12 cellular contexts compared by ENCODE assay signal in the genomic region with DNA sequence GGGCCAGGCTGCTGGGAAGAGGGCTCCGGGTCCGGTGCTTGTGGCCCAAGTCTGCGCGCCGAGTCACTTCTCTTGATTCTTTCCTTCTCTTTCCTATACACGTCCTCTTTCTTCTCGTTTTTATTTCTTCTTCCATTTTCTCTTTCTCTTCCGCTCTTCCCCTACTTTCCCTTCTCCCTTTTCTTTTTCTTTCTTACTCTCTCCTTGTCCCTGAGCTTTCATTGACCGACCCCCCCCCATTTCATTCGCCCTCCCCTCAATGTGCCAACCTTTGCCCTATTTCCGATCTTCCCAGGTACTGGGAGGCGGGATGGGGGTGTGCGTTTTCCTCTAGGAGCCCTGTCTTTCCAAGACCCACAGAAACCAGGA. TPM values are rescaled to one million over a fixed set of nuclear protein-coding genes. Genes with fewer than 3 reads are reported as not detected.
DNase-seq lines count a peak whose midpoint lies in the region; ATAC-seq and TF ChIP-seq lines count a peak whose summit lies in the region.
"Had no signal": no experiment of that assay in that cellular context is flagged by ENCODE, and none has a peak within 500 bp of the region (broad histone marks: within the 10 kb centered on the region; RNA-seq: fewer than 3 reads in every experiment).

No MANE protein-coding gene starts in this region.

- peaks cover 63% of the 10 kb centered on the region for H3K4me1 Mint-ChIP-seq in activated naive CD4-positive, alpha-beta T cell treated with anti-CD3 and anti-CD28 coated beads for 36 hours (ENCODE audit: low read depth)

- no peaks in the 10 kb centered on the region for H3K36me3 ChIP-seq in PC-3 (ENCODE audit: low read depth, low read length)
- H3K36me3 ChIP-seq in hepatocyte (replicated peaks; ENCODE audit: insufficient read depth, low read depth), result no peaks in the 10 kb centered on the region
- H3K36me3 ChIP-seq in smooth muscle cell (ENCODE audit: low read depth), result no peaks in the 10 kb centered on the region
- no peaks in the 10 kb centered on the region for H3K36me3 ChIP-seq in gastrocnemius medialis
- H3K36me3 ChIP-seq: cardiac muscle cell, Peyer's patch had no signal

- H3K36me3 Mint-ChIP-seq in activated naive CD4-positive, alpha-beta T cell treated with anti-CD3 and anti-CD28 coated beads for 36 hours (ENCODE audit: low read depth), result no peaks in the 10 kb centered on the region

- H3K4me3 Mint-ChIP-seq in activated naive CD4-positive, alpha-beta T cell treated with anti-CD3 and anti-CD28 coated beads for 36 hours, result peak overlapping the region; percentile 28

- H3K9me3 Mint-ChIP-seq in activated naive CD4-positive, alpha-beta T cell treated with anti-CD3 and anti-CD28 coated beads for 36 hours, result no peaks in the 10 kb centered on the region

- H3K27ac ChIP-seq in PC-3 (ENCODE audit: low read length), result no peak overlapping the region
- no peak overlapping the region for H3K27ac ChIP-seq in hepatocyte
- H3K27ac ChIP-seq in smooth muscle cell (ENCODE audit: low read depth), result no peak overlapping the region
- H3K27ac ChIP-seq in gastrocnemius medialis, result no peak overlapping the region
- H3K27ac ChIP-seq: cardiac muscle cell, Peyer's patch had no signal

- no TSS peak for BruUV-seq in PC-3 (replicated peaks; lab: Mats Ljungman, UMichigan)

- no peak overlapping the region for H3K9ac ChIP-seq in PC-3 (ENCODE audit: low read length)
- no peak overlapping the region for H3K9ac ChIP-seq in smooth muscle cell (ENCODE audit: low read depth)

- no peaks in the 10 kb centered on the region for H3F3A ChIP-seq in PC-3 (ENCODE audit: low read length, unreplicated experiment)
- no peaks in the 10 kb centered on the region for H3F3A ChIP-seq in smooth muscle cell (ENCODE audit: low read depth)

- H3K27me3 Mint-ChIP-seq in activated naive CD4-positive, alpha-beta T cell treated with anti-CD3 and anti-CD28 coated beads for 36 hours (ENCODE audit: low read depth), result peaks cover 87% of the 10 kb centered on the region

- TF ChIP-seq CTCF in PC-3 (conservative IDR thresholded peaks at IDR 0.05; ENCODE audit: low read depth, low read length), result no peak
- TF ChIP-seq CTCF in hepatocyte (IDR thresholded peaks at IDR 0.05; ENCODE audit: poor library complexity), result no peak
- no peak for TF ChIP-seq CTCF in smooth muscle cell (IDR thresholded peaks at IDR 0.05; ENCODE audit: borderline replicate concordance, insufficient read depth, poor library complexity, severe bottlenecking)
- TF ChIP-seq CTCF in gastrocnemius medialis (IDR thresholded peaks at IDR 0.05 in 4 of 5, conservative IDR thresholded peaks at IDR 0.05 in 1 of 5), result no peak

- ATAC-seq in PC-3 (no peak), HG03442 (IDR thresholded peaks at IDR 0.05; ENCODE audit: unreplicated experiment) (no peak), gastrocnemius medialis (no peak)

- TF ChIP-seq POLR2A in gastrocnemius medialis (IDR thresholded peaks at IDR 0.05), result no peak

- H3K9me3 ChIP-seq in PC-3 (ENCODE audit: low read length) (no peaks in the 10 kb centered on the region), hepatocyte (ENCODE audit: low read depth) (no peaks in the 10 kb centered on the region), smooth muscle cell (replicated peaks; ENCODE audit: low read depth) (no peaks in the 10 kb centered on the region), gastrocnemius medialis (no peaks in the 10 kb centered on the region)

- in situ Hi-C loops in gastrocnemius medialis (cut with MboI; ENCODE audit: low sequenced_read_pairs in 4 of 4), result no loop called here

- no peak for DNase-seq in activated naive CD4-positive, alpha-beta T cell treated with anti-CD3 and anti-CD28 coated beads for 36 hours
- DNase-seq in activated naive CD4-positive, alpha-beta T cell (lab: John Stamatoyannopoulos, UW), result no peak
- DNase-seq in PC-3 (no peak), hepatocyte (ENCODE audit: low spot score) (no peak), smooth muscle cell (lab: John Stamatoyannopoulos, UW; ENCODE audit: unreplicated experiment) (no peak), gastrocnemius medialis (no peak), cerebellar nuclear complex (lab: John Stamatoyannopoulos, UW) (no peak)
- DNase-seq: activated CD4-positive, alpha-beta T cell treated with anti-CD3 and anti-CD28 coated beads, Interleukin-2, amount 50 U/mL, for 1 hour; foreskin melanocyte had no signal

- peak overlapping the region; percentile 64; the same call in 1 of the 2 replicates for H2AFZ ChIP-seq in PC-3 (ENCODE audit: low read length)
- H2AFZ ChIP-seq in hepatocyte, result no peak overlapping the region
- H2AFZ ChIP-seq in smooth muscle cell (ENCODE audit: low read depth), result no peak overlapping the region

- peak overlapping the region; percentile 61 for H3K4me3 ChIP-seq in PC-3 (ENCODE audit: low read length)
- no peak overlapping the region for H3K4me3 ChIP-seq in hepatocyte
- peak overlapping the region; percentile 29 for H3K4me3 ChIP-seq in smooth muscle cell
- no peak overlapping the region for H3K4me3 ChIP-seq in gastrocnemius medialis

- H3K27me3 ChIP-seq in PC-3 (ENCODE audit: low read length) (peaks cover 36% of the 10 kb centered on the region), hepatocyte (peaks cover 89% of the 10 kb centered on the region), smooth muscle cell (ENCODE audit: low read depth) (peaks cover 93% of the 10 kb centered on the region), gastrocnemius medialis (peaks cover 89 to 94% (median 92%) of the 10 kb centered on the region in 3 donors)

- H3K4me1 ChIP-seq in PC-3 (ENCODE audit: insufficient read depth, low read length) (peaks cover 4% of the 10 kb centered on the region; the same call in 1 of the 2 replicates), hepatocyte (ENCODE audit: insufficient read depth) (peaks cover 29% of the 10 kb centered on the region), smooth muscle cell (ENCODE audit: low read depth) (peaks cover 28% of the 10 kb centered on the region), gastrocnemius medialis (peaks cover 38 to 51% of the 10 kb centered on the region in 2 donors)

- H4K20me1 ChIP-seq in PC-3 (ENCODE audit: low read length) (no peaks in the 10 kb centered on the region), hepatocyte (ENCODE audit: insufficient read depth, poor library complexity, severe bottlenecking) (no peaks in the 10 kb centered on the region), smooth muscle cell (ENCODE audit: low read depth) (no peaks in the 10 kb centered on the region)

- CTCF ChIA-PET in activated naive CD4-positive, alpha-beta T cell treated with anti-CD3 and anti-CD28 coated beads for 36 hours (lab: Charles Lee), result interaction anchor here (1.3 kb wide), 1 partner anchor 8 kb away, joined by 4 read pairs; no protein-coding TSS in a partner anchor
- CTCF ChIA-PET in PC-3 (lab: Charles Lee), result no interaction called here

- no peaks in the 10 kb centered on the region for H3K79me2 ChIP-seq in PC-3 (ENCODE audit: low read length)
- H3K79me2 ChIP-seq in hepatocyte, result no peaks in the 10 kb centered on the region
- no peaks in the 10 kb centered on the region for H3K79me2 ChIP-seq in smooth muscle cell (ENCODE audit: low read depth)

- peak overlapping the region; percentile 93 for H3K4me2 ChIP-seq in PC-3 (ENCODE audit: low read length)
- H3K4me2 ChIP-seq in hepatocyte, result peak overlapping the region; percentile 86
- no peak overlapping the region for H3K4me2 ChIP-seq in smooth muscle cell

- WGBS in hepatocyte (ENCODE audit: low lambda C conversion rate, missing lambda C conversion rate), result 9% methylated on average over 11 of the region's 13 CpGs
- 4% methylated on average over 11 of the region's 13 CpGs for WGBS in smooth muscle cell (ENCODE audit: low lambda C conversion rate)

- POLR2A ChIA-PET in PC-3 (lab: Charles Lee; ENCODE audit: unreplicated experiment), result no interaction called here

- intact Hi-C loops in activated naive CD4-positive, alpha-beta T cell treated with anti-CD3 and anti-CD28 coated beads for 36 hours (cut with micrococcal nuclease), result loop anchor here (5.0 kb wide), 5 partner anchors 125 to 1850 kb away; a partner anchor contains a TSS
- intact Hi-C loops in PC-3 (cut with micrococcal nuclease) (loop anchor here (1.0 to 5.0 kb wide), 2 partner anchors 568 to 690 kb away; no protein-coding TSS in a partner anchor), gastrocnemius medialis (cut with DNase I; ENCODE audit: low total_unique reads) (loop anchor here (5.0 kb wide), 1 partner anchor 185 kb away; a partner anchor contains a TSS)

- H3K9me2 ChIP-seq in PC-3 (replicated peaks; ENCODE audit: low read length) (no peaks in the 10 kb centered on the region), hepatocyte (replicated peaks; ENCODE audit: insufficient read depth) (no peaks in the 10 kb centered on the region)

- no peak overlapping the region for H3K27ac Mint-ChIP-seq in activated naive CD4-positive, alpha-beta T cell treated with anti-CD3 and anti-CD28 coated beads for 36 hours

RNA-seq across cellular contexts. Expression of a gene that starts 1.8 kb away (rescaled TPM):
- total RNA-seq in activated naive CD4-positive, alpha-beta T cell treated with anti-CD3 and anti-CD28 coated beads for 36 hours, result not detected
- total RNA-seq in PC-3 (2014; rRNA removed), result 1.0 and 1.1 TPM in 2 replicates
- total RNA-seq in hepatocyte, result 1.7 TPM in 2 replicates
- polyA plus RNA-seq in hepatocyte, result 0.16 and 0.24 TPM in 2 replicates
- total RNA-seq in smooth muscle cell, result 0.04 TPM in 1 of 2 replicates, not detected in the other
- polyA plus RNA-seq in smooth muscle cell, result not detected in 2 replicates
- under 1 TPM in 3 of 4 donors, not detected in 1; under 0.01 to 0.15 (median 0.04) TPM for total RNA-seq in gastrocnemius medialis
- polyA plus RNA-seq: cardiac muscle cell had no signal

Comparison
In these comparisons a context has a peak if more than half of its experiments do, and no peak if none do; other contexts are left out.
1. H3K4me3 ChIP-seq: peak in PC-3 (single experiment) and smooth muscle cell (single experiment); none in hepatocyte (single experiment) and gastrocnemius medialis (0 of 4).